28 cellular contexts compared by ENCODE assay signal in the genomic region with DNA sequence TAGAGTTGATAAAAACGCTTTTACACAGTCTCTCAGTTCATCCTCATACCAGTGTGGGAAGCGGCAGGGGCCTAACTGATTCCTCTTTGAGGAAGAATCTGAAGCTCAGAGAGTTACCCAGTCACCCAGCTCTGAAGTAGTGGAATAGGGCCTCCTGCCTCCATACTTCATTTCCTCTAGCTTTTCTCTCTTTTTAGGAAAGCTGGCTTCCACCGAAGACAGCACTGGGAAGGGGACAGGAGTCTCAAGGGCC. TPM values are rescaled to one million over a fixed set of nuclear protein-coding genes. Genes with fewer than 3 reads are reported as not detected.
A peak's percentile ranks its signal among the peaks of the same experiment; 100 is the strongest.
DNase-seq lines count a peak whose midpoint lies in the region; ATAC-seq and TF ChIP-seq lines count a peak whose summit lies in the region.
"Had no signal": no experiment of that assay in that cellular context is flagged by ENCODE, and none has a peak within 500 bp of the region (broad histone marks: within the 10 kb centered on the region; RNA-seq: fewer than 3 reads in every experiment).

No MANE protein-coding gene starts in this region.

- TF ChIP-seq POLR2A in esophagus muscularis mucosa (IDR thresholded peaks at IDR 0.05; ENCODE audit: low read depth), result no peak

- no peak overlapping the region for H4K8ac ChIP-seq in H9 (replicated peaks; ENCODE audit: insufficient read length, low read depth, low read length)

- no peak overlapping the region for H4K91ac ChIP-seq in H9 (ENCODE audit: insufficient read length, low read depth, low read length)

- H2BK5ac ChIP-seq in H9 (ENCODE audit: insufficient read length, low read length), result no peak overlapping the region

- H3K36me3 Mint-ChIP-seq in CD4-positive, alpha-beta T cell (ENCODE audit: low read depth), result no peaks in the 10 kb centered on the region
- H3K36me3 Mint-ChIP-seq in H9 (ENCODE audit: insufficient read depth in 1 of 3, low read depth in 3 of 3) (no peaks in the 10 kb centered on the region; a peak in 1 of 7 replicates), nephron progenitor cell (ENCODE audit: low read depth) (no peaks in the 10 kb centered on the region), endothelial cell (ENCODE audit: low read depth, unreplicated experiment) (peaks cover 5% of the 10 kb centered on the region)

- no peak overlapping the region for H3K27ac Mint-ChIP-seq in CD4-positive, alpha-beta T cell
- H3K27ac Mint-ChIP-seq in H9 (no peak overlapping the region), nephron progenitor cell (no peak overlapping the region), endothelial cell (ENCODE audit: unreplicated experiment) (no peak overlapping the region)
- H3K27ac Mint-ChIP-seq: activated CD4-positive, alpha-beta T cell treated with anti-CD3 and anti-CD28 coated beads for 36 hours; activated naive CD4-positive, alpha-beta T cell treated with anti-CD3 and anti-CD28 coated beads, Interleukin-2, amount 50 U/mL, for 72 hours; CD14-positive monocyte had no signal

- H3K4me2 ChIP-seq in H9 (ENCODE audit: insufficient read depth, insufficient read length, low read length), result peak overlapping the region; percentile 34

- peaks cover 97% of the 10 kb centered on the region for H3K27me3 ChIP-seq in CD4-positive, alpha-beta T cell (ENCODE audit: control insufficient read depth, insufficient read depth, low read length)
- H3K27me3 ChIP-seq in H9 (ENCODE audit: insufficient read depth, low read length), result peaks cover 80% of the 10 kb centered on the region
- peaks cover 31 to 100% (median 85%) of the 10 kb centered on the region in 4 donors for H3K27me3 ChIP-seq in esophagus muscularis mucosa
- H3K27me3 ChIP-seq: testis had no signal

- no peaks in the 10 kb centered on the region for H3K79me2 ChIP-seq in H9 (ENCODE audit: insufficient read depth, low read length)

- no peaks in the 10 kb centered on the region for H3K9me3 Mint-ChIP-seq in CD4-positive, alpha-beta T cell
- peaks cover 3 to 9% of the 10 kb centered on the region in 2 experiments; a peak in 3 of 5 replicates for H3K9me3 Mint-ChIP-seq in H9
- peaks cover 14% of the 10 kb centered on the region for H3K9me3 Mint-ChIP-seq in nephron progenitor cell
- H3K9me3 Mint-ChIP-seq in endothelial cell (ENCODE audit: unreplicated experiment), result no peaks in the 10 kb centered on the region
- H3K9me3 Mint-ChIP-seq: activated naive CD4-positive, alpha-beta T cell treated with anti-CD3 and anti-CD28 coated beads, Interleukin-2, amount 50 U/mL, for 72 hours; activated T-cell treated with anti-CD3 and anti-CD28 coated beads, Interleukin-2, amount 50 U/mL, for 4 hours; central memory CD8-positive, alpha-beta T cell had no signal

- no peak overlapping the region for H4K5ac ChIP-seq in H9 (ENCODE audit: insufficient read length, low read depth, low read length)

- CTCF ChIA-PET in CD4-positive, alpha-beta T cell (lab: Charles Lee), result interaction anchor here (1.0 kb wide), 1 partner anchor 8 kb away, joined by 4 read pairs; no protein-coding TSS in a partner anchor

- H3K4ac ChIP-seq in H9 (ENCODE audit: low read depth, low read length), result no peak overlapping the region

- no peak overlapping the region for H3K9ac ChIP-seq in H9 (ENCODE audit: extremely low read depth, insufficient read length, low read length)
- H3K9ac ChIP-seq: GM23248 had no signal

- ATAC-seq in CD4-positive, alpha-beta T cell (ENCODE audit: poor library complexity), result no peak
- ATAC-seq in sciatic nerve (no peak), GM18511 (IDR thresholded peaks at IDR 0.05; ENCODE audit: unreplicated experiment) (no peak), HG03108 (IDR thresholded peaks at IDR 0.05; ENCODE audit: unreplicated experiment) (no peak)
- ATAC-seq: activated CD4-positive, alpha-beta T cell treated with anti-CD3 and anti-CD28 coated beads for 36 hours; activated naive CD4-positive, alpha-beta T cell treated with anti-CD3 and anti-CD28 coated beads, Interleukin-2, amount 50 U/mL, for 72 hours; activated T-cell treated with anti-CD3 and anti-CD28 coated beads, Interleukin-2, amount 50 U/mL, for 4 hours; SK-N-SH treated with all-trans-retinoic acid at 6 μM for 48 hours had no signal

- no peaks in the 10 kb centered on the region for H3K9me3 ChIP-seq in CD4-positive, alpha-beta T cell (ENCODE audit: control insufficient read depth, low read length)
- H3K9me3 ChIP-seq in H9 (ENCODE audit: control insufficient read depth, low read depth, low read length), result no peaks in the 10 kb centered on the region
- no peaks in the 10 kb centered on the region for H3K9me3 ChIP-seq in esophagus muscularis mucosa
- H3K9me3 ChIP-seq: left ventricle myocardium inferior, testis, uterus had no signal

- H3K4me3 ChIP-seq in esophagus muscularis mucosa, result no peak overlapping the region
- H3K4me3 ChIP-seq: GM23248, testis, uterus had no signal

- no peak for TF ChIP-seq EP300 in esophagus muscularis mucosa (IDR thresholded peaks at IDR 0.05)

- POLR2A ChIA-PET in CD4-positive, alpha-beta T cell (lab: Charles Lee), result interaction anchor here (1.0 to 2.5 kb wide), 2 partner anchors 8 to 10 kb away, joined by 5 to 19 read pairs; a partner anchor contains a TSS

- H3K36me3 ChIP-seq in esophagus muscularis mucosa, result no peaks in the 10 kb centered on the region
- H3K36me3 ChIP-seq: left ventricle myocardium inferior, uterus had no signal

- WGBS in H9 (ENCODE audit: extremely low coverage, insufficient read length, low lambda C conversion rate), result no CpG with 5 or more reads among the region's 3 CpGs
- 54% methylated on average over 3 of the region's 3 CpGs for WGBS in esophagus muscularis mucosa

- no peak overlapping the region for H2AK5ac ChIP-seq in H9 (ENCODE audit: insufficient read length, low read length)

- no peak overlapping the region for H3T11ph ChIP-seq in H9 (ENCODE audit: low read length)

- H3K4me1 Mint-ChIP-seq in CD4-positive, alpha-beta T cell (ENCODE audit: low read depth), result peaks cover 53% of the 10 kb centered on the region
- H3K4me1 Mint-ChIP-seq in H9 (peaks cover 25 to 29% of the 10 kb centered on the region in 2 experiments), nephron progenitor cell (peaks cover 16% of the 10 kb centered on the region), endothelial cell (ENCODE audit: unreplicated experiment) (peaks cover 21% of the 10 kb centered on the region)

- H3K14ac ChIP-seq in H9 (ENCODE audit: insufficient read depth, low read length), result no peak overlapping the region

- H3K79me1 ChIP-seq in H9 (ENCODE audit: insufficient read depth, low read depth, low read length, poor library complexity, severe bottlenecking), result no peaks in the 10 kb centered on the region

- intact Hi-C loops in CD4-positive, alpha-beta T cell (cut with DNase I, micrococcal nuclease), result no loop called here
- intact Hi-C loops in esophagus muscularis mucosa (cut with DNase I), result no loop called here
- intact Hi-C loops in sciatic nerve (cut with DNase I), result loop anchor here (10.0 kb wide), 1 partner anchor 49 kb away; a partner anchor contains a TSS

- no peak overlapping the region for H2BK12ac ChIP-seq in H9 (ENCODE audit: insufficient read length, low read depth, low read length)

- H3K27me3 Mint-ChIP-seq in CD4-positive, alpha-beta T cell, result peaks cover 90% of the 10 kb centered on the region
- H3K27me3 Mint-ChIP-seq in H9 (ENCODE audit: low read depth) (peaks cover 98% of the 10 kb centered on the region), nephron progenitor cell (ENCODE audit: low read depth, poor library complexity) (peaks cover 100% of the 10 kb centered on the region), endothelial cell (ENCODE audit: unreplicated experiment) (peaks cover 32% of the 10 kb centered on the region)

- peak overlapping the region; percentile 60 for H3K4me3 Mint-ChIP-seq in CD4-positive, alpha-beta T cell
- H3K4me3 Mint-ChIP-seq in H9, result peak overlapping the region; percentile 21 to 66; a peak in 2 of 5 replicates
- H3K4me3 Mint-ChIP-seq in nephron progenitor cell, result peak overlapping the region; percentile 56
- no peak overlapping the region for H3K4me3 Mint-ChIP-seq in endothelial cell (ENCODE audit: unreplicated experiment)
- H3K4me3 Mint-ChIP-seq: activated CD4-positive, alpha-beta T cell treated with anti-CD3 and anti-CD28 coated beads for 36 hours; activated T-cell treated with anti-CD3 and anti-CD28 coated beads, Interleukin-2, amount 50 U/mL, for 4 hours; central memory CD8-positive, alpha-beta T cell had no signal

- no peaks in the 10 kb centered on the region for H4K20me1 ChIP-seq in H9 (ENCODE audit: control insufficient read depth, insufficient read depth, insufficient read length)

- H2BK20ac ChIP-seq in H9 (ENCODE audit: low read depth, low read length, poor library complexity, severe bottlenecking), result no peak overlapping the region

- TF ChIP-seq CTCF in CD4-positive, alpha-beta T cell (IDR thresholded peaks at IDR 0.05), result no peak
- no peak for TF ChIP-seq CTCF in H9 (conservative IDR thresholded peaks at IDR 0.05)
- TF ChIP-seq CTCF in esophagus muscularis mucosa (IDR thresholded peaks at IDR 0.05), result no peak
- no peak for TF ChIP-seq CTCF in nephron progenitor cell (IDR thresholded peaks at IDR 0.05)
- no peak for TF ChIP-seq CTCF in endothelial cell (IDR thresholded peaks at IDR 0.05; ENCODE audit: unreplicated experiment)

- H2BK120ac ChIP-seq in H9 (ENCODE audit: low read depth, low read length, poor library complexity, severe bottlenecking), result no peak overlapping the region

- no peak overlapping the region for H3K56ac ChIP-seq in H9 (ENCODE audit: insufficient read length, low read depth, low read length)

- no peak overlapping the region for H3K27ac ChIP-seq in CD4-positive, alpha-beta T cell (ENCODE audit: low read depth, low read length)
- no peak overlapping the region for H3K27ac ChIP-seq in H9 (ENCODE audit: insufficient read length, low read depth, low read length)
- no peak overlapping the region for H3K27ac ChIP-seq in esophagus muscularis mucosa (replicated peaks in 1 of 4)
- H3K27ac ChIP-seq: dorsolateral prefrontal cortex, GM23248, left ventricle myocardium inferior, testis, uterus had no signal

- H3K18ac ChIP-seq in H9 (ENCODE audit: insufficient read length, low read depth, low read length), result no peak overlapping the region

- no peak for DNase-seq in CD4-positive, alpha-beta T cell
- DNase-seq in H9 (no peak), esophagus muscularis mucosa (ENCODE audit: extremely low spot score) (peak; percentile 91), nephron progenitor cell (no peak), sciatic nerve (ENCODE audit: low spot score) (no peak), endothelial cell (ENCODE audit: low spot score) (no peak)
- DNase-seq: activated T-cell treated with anti-CD3 and anti-CD28 coated beads, Interleukin-2, amount 50 U/mL, for 4 hours; DMS 273 treated with DMSO at 0.1 percent for 48 hours; dorsolateral prefrontal cortex; GM23248; hypothalamus; IMR-90; left ventricle myocardium inferior; NCI-H1694; stimulated activated CD4-positive, alpha-beta T cell treated with anti-CD3 and anti-CD28 coated beads, Interleukin-4, amount 100 ng/mL, for 1 hour; testis; uterus had no signal

- H3K23me2 ChIP-seq in H9 (ENCODE audit: insufficient read length, low read depth, low read length, poor library complexity, severe bottlenecking), result peaks cover 8% of the 10 kb centered on the region

- H3K23ac ChIP-seq in H9 (ENCODE audit: insufficient read length, low read depth, low read length), result no peak overlapping the region

- no peak overlapping the region for H2BK15ac ChIP-seq in H9 (ENCODE audit: low read depth, low read length)

- H3K4me1 ChIP-seq in H9 (ENCODE audit: insufficient read depth, low read length) (no peaks in the 10 kb centered on the region), esophagus muscularis mucosa (peaks cover 20 to 56% (median 39%) of the 10 kb centered on the region in 4 donors)

- no peak overlapping the region for H2AFZ ChIP-seq in H9 (ENCODE audit: low read length)
- H2AFZ ChIP-seq: GM23248 had no signal

RNA-seq across cellular contexts. Expression of a gene that starts 3.2 kb away (rescaled TPM):
- not detected for total RNA-seq in CD4-positive, alpha-beta T cell
- total RNA-seq in H9 (2021), result 0.26 and 0.39 TPM in 2 replicates
- total RNA-seq in esophagus muscularis mucosa, result not detected
- total RNA-seq in sciatic nerve, result not detected
- total RNA-seq in endothelial cell (ENCODE audit: unreplicated experiment), result not detected
- total RNA-seq: activated CD4-positive, alpha-beta T cell treated with anti-CD3 and anti-CD28 coated beads for 36 hours; activated T-cell treated with anti-CD3 and anti-CD28 coated beads, Interleukin-2, amount 50 U/mL, for 4 hours; endothelial cell of umbilical vein; GM23248; IMR-90; left ventricle myocardium inferior; posterior vena cava; T-helper 2 cell treated with Interferon-gamma antibody and Interleukin-4, amounts not matched to agents 100 ng/mL and 5 ng/mL, for 36 hours had no signal

RNA-seq across cellular contexts. Expression of a gene that starts 9.5 kb away (rescaled TPM):
- not detected for total RNA-seq in CD4-positive, alpha-beta T cell
- 0.24 and 0.42 TPM in 2 replicates for total RNA-seq in H9 (2021)
- total RNA-seq in esophagus muscularis mucosa, result under 1 TPM in 1 of 4 donors, not detected in 3; 0.19 TPM
- total RNA-seq in sciatic nerve, result 0.22 TPM
- total RNA-seq in endothelial cell (ENCODE audit: unreplicated experiment), result 0.15 TPM
- total RNA-seq: activated CD4-positive, alpha-beta T cell treated with anti-CD3 and anti-CD28 coated beads for 36 hours; activated naive CD4-positive, alpha-beta T cell treated with anti-CD3 and anti-CD28 coated beads, Interleukin-2, amount 50 U/mL, for 72 hours; activated T-cell treated with anti-CD3 and anti-CD28 coated beads, Interleukin-2, amount 50 U/mL, for 4 hours; GM23248; IMR-90; left ventricle myocardium inferior; T-helper 2 cell treated with Interferon-gamma antibody and Interleukin-4, amounts not matched to agents 100 ng/mL and 5 ng/mL, for 36 hours had no signal

RNA-seq across cellular contexts. Expression of a gene that starts 50.9 kb away (rescaled TPM):
- total RNA-seq in CD4-positive, alpha-beta T cell, result not detected
- 0.18 and 0.26 TPM in 2 replicates for total RNA-seq in H9 (2021)
- not detected for total RNA-seq in esophagus muscularis mucosa
- total RNA-seq in sciatic nerve, result not detected
- not detected for total RNA-seq in endothelial cell (ENCODE audit: unreplicated experiment)
- total RNA-seq: activated CD4-positive, alpha-beta T cell treated with anti-CD3 and anti-CD28 coated beads for 36 hours; activated naive CD4-positive, alpha-beta T cell treated with anti-CD3 and anti-CD28 coated beads, Interleukin-2, amount 50 U/mL, for 72 hours; GM23248; IMR-90; left ventricle myocardium inferior; NCI-H460; posterior vena cava had no signal
